ENCODE assay signal across 22 cellular contexts in genomic region chr5:98664736-98665135, GRCh38.
DNase-seq lines count a peak whose midpoint lies in the region; ATAC-seq and TF ChIP-seq lines count a peak whose summit lies in the region.
"Had no signal": no experiment of that assay in that cellular context is flagged by ENCODE, and none has a peak within 500 bp of the region (broad histone marks: within the 10 kb centered on the region; RNA-seq: fewer than 3 reads in every experiment).

No MANE protein-coding gene starts in this region.

- no peak overlapping the region for H2AK5ac ChIP-seq in trophoblast cell (ENCODE audit: low read length)

- H3F3A ChIP-seq in GM23338 (replicated peaks; ENCODE audit: low read depth) (no peaks in the 10 kb centered on the region), PC-3 (ENCODE audit: low read length, unreplicated experiment) (no peaks in the 10 kb centered on the region)

- H3K4me1 ChIP-seq in GM23338 (ENCODE audit: insufficient read depth) (no peaks in the 10 kb centered on the region), PC-3 (ENCODE audit: insufficient read depth, low read length) (no peaks in the 10 kb centered on the region), trophoblast cell (ENCODE audit: control insufficient read depth in 1 of 2, insufficient read depth in 2 of 2, low read length in 2 of 2) (no peaks in the 10 kb centered on the region), ascending aorta (no peaks in the 10 kb centered on the region)
- H3K4me1 ChIP-seq in effector memory CD4-positive, alpha-beta T cell (ENCODE audit: control insufficient read depth, insufficient read depth, low read length, poor library complexity, severe bottlenecking), result no peaks in the 10 kb centered on the region
- H3K4me1 ChIP-seq: A549, BE2C had no signal

- H3K9ac ChIP-seq in PC-3 (ENCODE audit: low read length) (no peak overlapping the region), trophoblast cell (ENCODE audit: low read length) (no peak overlapping the region)
- H3K9ac ChIP-seq: BLaER1 treated with 17β-estradiol and CSF1 and Interleukin-3, amounts not matched to agents 10 nM and 100 nM had no signal

- H3K4ac ChIP-seq in trophoblast cell (ENCODE audit: low read depth, low read length), result no peak overlapping the region

- H3K27me3 ChIP-seq in GM23338 (ENCODE audit: insufficient read depth), result no peaks in the 10 kb centered on the region
- H3K27me3 ChIP-seq in PC-3 (ENCODE audit: low read length), result no peaks in the 10 kb centered on the region
- no peaks in the 10 kb centered on the region for H3K27me3 ChIP-seq in trophoblast cell (ENCODE audit: insufficient read depth, low read length)
- no peaks in the 10 kb centered on the region for H3K27me3 ChIP-seq in ascending aorta
- no peaks in the 10 kb centered on the region for H3K27me3 ChIP-seq in effector memory CD4-positive, alpha-beta T cell (replicated peaks; ENCODE audit: control insufficient read depth, insufficient read depth, low read length, poor library complexity, severe bottlenecking)
- H3K27me3 ChIP-seq: BE2C; BLaER1 treated with 17β-estradiol and CSF1 and Interleukin-3, amounts not matched to agents 10 nM and 100 nM had no signal

- H2BK120ac ChIP-seq in trophoblast cell (ENCODE audit: insufficient read depth, low read length, poor library complexity), result no peak overlapping the region

- ATAC-seq in GM23338 (peak; percentile 35; the same call in 1 of the 3 replicates), PC-3 (peak; percentile 51; the same call in 1 of the 2 replicates), left ventricle myocardium superior (no peak)
- ATAC-seq: A549, HCT116 had no signal

- H3K79me1 ChIP-seq in trophoblast cell (ENCODE audit: low read length), result no peaks in the 10 kb centered on the region

- no peaks in the 10 kb centered on the region for H4K20me1 ChIP-seq in GM23338 (replicated peaks; ENCODE audit: insufficient read depth)
- no peaks in the 10 kb centered on the region for H4K20me1 ChIP-seq in PC-3 (ENCODE audit: low read length)
- H4K20me1 ChIP-seq: BLaER1 treated with 17β-estradiol and CSF1 and Interleukin-3, amounts not matched to agents 10 nM and 100 nM had no signal

- H3K27ac ChIP-seq in GM23338 (ENCODE audit: low read depth) (no peak overlapping the region), PC-3 (ENCODE audit: low read length) (no peak overlapping the region), trophoblast cell (ENCODE audit: low read depth, low read length) (no peak overlapping the region), ascending aorta (no peak overlapping the region)
- no peak overlapping the region for H3K27ac ChIP-seq in effector memory CD4-positive, alpha-beta T cell (ENCODE audit: insufficient read depth, low read length, poor library complexity, severe bottlenecking)
- H3K27ac ChIP-seq: A549; BLaER1 treated with 17β-estradiol and CSF1 and Interleukin-3, amounts not matched to agents 10 nM and 100 nM had no signal

- CTCF ChIA-PET in PC-3 (lab: Charles Lee), result no interaction called here

- BruUV-seq in PC-3 (replicated peaks; lab: Mats Ljungman, UMichigan), result no TSS peak

- H2BK12ac ChIP-seq in trophoblast cell (ENCODE audit: low read length), result no peak overlapping the region

- H3K9me2 ChIP-seq in GM23338 (ENCODE audit: insufficient read depth) (no peaks in the 10 kb centered on the region; the same call in 1 of the 2 replicates), PC-3 (replicated peaks; ENCODE audit: low read length) (no peaks in the 10 kb centered on the region; the same call in 1 of the 2 replicates)

- no peak overlapping the region for H3K4me3 Mint-ChIP-seq in GM23338
- H3K4me3 Mint-ChIP-seq: CD14-positive monocyte; CD4-positive, alpha-beta T cell; CD8-positive, alpha-beta memory T cell had no signal

- H3K4me3 ChIP-seq in GM23338 (no peak overlapping the region), PC-3 (ENCODE audit: low read length) (no peak overlapping the region), trophoblast cell (ENCODE audit: low read depth, low read length) (no peak overlapping the region), ascending aorta (no peak overlapping the region)
- H3K4me3 ChIP-seq in effector memory CD4-positive, alpha-beta T cell (ENCODE audit: insufficient read depth, low read depth, low read length, poor library complexity, severe bottlenecking), result no peak overlapping the region
- H3K4me3 ChIP-seq: A549; BLaER1 treated with 17β-estradiol and CSF1 and Interleukin-3, amounts not matched to agents 10 nM and 100 nM had no signal

- H3K23ac ChIP-seq in trophoblast cell (ENCODE audit: low read length), result no peak overlapping the region

- H3K14ac ChIP-seq in trophoblast cell (ENCODE audit: low read length), result no peak overlapping the region

- H4K12ac ChIP-seq in trophoblast cell (ENCODE audit: low read depth, low read length), result no peak overlapping the region

- no peak overlapping the region for H3K4me2 ChIP-seq in GM23338
- H3K4me2 ChIP-seq in PC-3 (ENCODE audit: low read length), result no peak overlapping the region
- H3K4me2 ChIP-seq in trophoblast cell (ENCODE audit: low read length), result no peak overlapping the region
- H3K4me2 ChIP-seq: A549; BLaER1 treated with 17β-estradiol and CSF1 and Interleukin-3, amounts not matched to agents 10 nM and 100 nM had no signal

- H4K8ac ChIP-seq in trophoblast cell (ENCODE audit: low read depth, low read length), result no peak overlapping the region

- H3K9me3 ChIP-seq in PC-3 (ENCODE audit: low read length) (no peaks in the 10 kb centered on the region), trophoblast cell (ENCODE audit: insufficient read depth, low read depth, low read length) (peaks cover 6% of the 10 kb centered on the region), ascending aorta (no peaks in the 10 kb centered on the region)
- H3K9me3 ChIP-seq in effector memory CD4-positive, alpha-beta T cell (ENCODE audit: control insufficient read depth, low read length), result peaks cover 3% of the 10 kb centered on the region
- H3K9me3 ChIP-seq: A549 had no signal

- WGBS in trophoblast cell (ENCODE audit: extremely low coverage, insufficient coverage, insufficient read length), result no CpG with 5 or more reads among the region's 4 CpGs

- peaks cover 4% of the 10 kb centered on the region; the same call in 2 of the 3 replicates for H3K36me3 Mint-ChIP-seq in GM23338 (ENCODE audit: low read depth)
- H3K36me3 Mint-ChIP-seq: CD14-positive monocyte had no signal

- H3K18ac ChIP-seq in trophoblast cell (ENCODE audit: low read length), result no peak overlapping the region

- POLR2A ChIA-PET in PC-3 (lab: Charles Lee; ENCODE audit: unreplicated experiment), result no interaction called here

- no peak overlapping the region for H2AFZ ChIP-seq in GM23338
- H2AFZ ChIP-seq in PC-3 (ENCODE audit: low read length), result no peak overlapping the region
- H2AFZ ChIP-seq in trophoblast cell (ENCODE audit: insufficient read depth, low read length, poor library complexity), result no peak overlapping the region

- H3K79me2 ChIP-seq in GM23338 (replicated peaks; ENCODE audit: insufficient read depth), result no peaks in the 10 kb centered on the region
- no peaks in the 10 kb centered on the region for H3K79me2 ChIP-seq in PC-3 (ENCODE audit: low read length)
- H3K79me2 ChIP-seq in trophoblast cell (ENCODE audit: control insufficient read depth, insufficient read depth, low read length, poor library complexity), result no peaks in the 10 kb centered on the region

- no peak overlapping the region for H3K27ac Mint-ChIP-seq in GM23338
- H3K27ac Mint-ChIP-seq: CD14-positive monocyte; CD4-positive, alpha-beta T cell; CD8-positive, alpha-beta memory T cell had no signal

- DNase-seq in GM23338 (ENCODE audit: low spot score), result no peak
- no peak for DNase-seq in PC-3
- DNase-seq in glomerular visceral epithelial cell (ENCODE audit: extremely low spot score), result peak; percentile 21
- DNase-seq in trophoblast cell, result peak; percentile 63 to 69
- no peak for DNase-seq in ascending aorta (ENCODE audit: low spot score in 2 of 2)
- DNase-seq in DMS 273 treated with DMSO at 0.1 percent for 48 hours (lab: John Stamatoyannopoulos, UW), result no peak
- DNase-seq in effector memory CD4-positive, alpha-beta T cell, result no peak
- DNase-seq in left ventricle myocardium superior, result no peak
- DNase-seq: 8988T; ACHN; AML-193; BE2C; CD4-positive, alpha-beta T cell; CD8-positive, alpha-beta memory T cell; DMS53; DMS79 treated with DMSO at 0.1 percent for 48 hours; GOT3; H7 had no signal

- intact Hi-C loops in PC-3 (cut with micrococcal nuclease) (no loop called here), ascending aorta (cut with DNase I) (no loop called here), left ventricle myocardium superior (cut with micrococcal nuclease) (no loop called here)

- H3K9me3 Mint-ChIP-seq in GM23338, result peaks cover 4% of the 10 kb centered on the region; the same call in 2 of the 3 replicates
- H3K9me3 Mint-ChIP-seq: CD4-positive, alpha-beta T cell had no signal

- H3K4me1 Mint-ChIP-seq in GM23338, result no peaks in the 10 kb centered on the region
- H3K4me1 Mint-ChIP-seq: CD14-positive monocyte; CD8-positive, alpha-beta memory T cell had no signal

- no peaks in the 10 kb centered on the region for H3K36me3 ChIP-seq in GM23338 (ENCODE audit: insufficient read depth)
- H3K36me3 ChIP-seq in PC-3 (ENCODE audit: low read depth, low read length), result no peaks in the 10 kb centered on the region
- H3K36me3 ChIP-seq in trophoblast cell (ENCODE audit: control insufficient read depth in 1 of 2, insufficient read depth in 2 of 2, low read length in 2 of 2), result no peaks in the 10 kb centered on the region
- no peaks in the 10 kb centered on the region for H3K36me3 ChIP-seq in ascending aorta
- no peaks in the 10 kb centered on the region for H3K36me3 ChIP-seq in effector memory CD4-positive, alpha-beta T cell (ENCODE audit: control insufficient read depth, insufficient read depth, low read length)
- H3K36me3 ChIP-seq: BE2C; BLaER1 treated with 17β-estradiol and CSF1 and Interleukin-3, amounts not matched to agents 10 nM and 100 nM had no signal

- no peak overlapping the region for H4K91ac ChIP-seq in trophoblast cell (ENCODE audit: low read depth, low read length)

- no peak overlapping the region for H2BK5ac ChIP-seq in trophoblast cell (ENCODE audit: low read depth, low read length, poor library complexity)

- TF ChIP-seq CTCF in GM23338 (conservative IDR thresholded peaks at IDR 0.05; ENCODE audit: low read depth in 2 of 2) (0 out of 4 replicates have a peak, but pooled peaks of 1 of the 2 experiments have one; percentile 1), PC-3 (conservative IDR thresholded peaks at IDR 0.05; ENCODE audit: low read depth, low read length) (no peak), ascending aorta (IDR thresholded peaks at IDR 0.05) (no peak)

- no peaks in the 10 kb centered on the region for H3K27me3 Mint-ChIP-seq in GM23338 (ENCODE audit: insufficient read depth, low read depth, poor library complexity)

TF ChIP-seq in GM23338, 12 proteins besides CTCF, POLR2A, EP300 and RAD21 (continues in another document):
- TF ChIP-seq EZH2phosphoT487 (IDR thresholded peaks at IDR 0.05; ENCODE audit: unreplicated experiment), result no peak

Comparison
In these comparisons a context has a peak if more than half of its experiments do, and no peak if none do; other contexts are left out.
1. DNase-seq: peak in glomerular visceral epithelial cell (single experiment) and trophoblast cell (2 of 2); none in GM23338 (single experiment), PC-3 (single experiment), ascending aorta (0 of 2), DMS 273 treated with DMSO at 0.1 percent for 48 hours (single experiment), effector memory CD4-positive, alpha-beta T cell (0 of 3) and left ventricle myocardium superior (single experiment).